ENCODE assay signal across 1 cellular context in the genomic region with DNA sequence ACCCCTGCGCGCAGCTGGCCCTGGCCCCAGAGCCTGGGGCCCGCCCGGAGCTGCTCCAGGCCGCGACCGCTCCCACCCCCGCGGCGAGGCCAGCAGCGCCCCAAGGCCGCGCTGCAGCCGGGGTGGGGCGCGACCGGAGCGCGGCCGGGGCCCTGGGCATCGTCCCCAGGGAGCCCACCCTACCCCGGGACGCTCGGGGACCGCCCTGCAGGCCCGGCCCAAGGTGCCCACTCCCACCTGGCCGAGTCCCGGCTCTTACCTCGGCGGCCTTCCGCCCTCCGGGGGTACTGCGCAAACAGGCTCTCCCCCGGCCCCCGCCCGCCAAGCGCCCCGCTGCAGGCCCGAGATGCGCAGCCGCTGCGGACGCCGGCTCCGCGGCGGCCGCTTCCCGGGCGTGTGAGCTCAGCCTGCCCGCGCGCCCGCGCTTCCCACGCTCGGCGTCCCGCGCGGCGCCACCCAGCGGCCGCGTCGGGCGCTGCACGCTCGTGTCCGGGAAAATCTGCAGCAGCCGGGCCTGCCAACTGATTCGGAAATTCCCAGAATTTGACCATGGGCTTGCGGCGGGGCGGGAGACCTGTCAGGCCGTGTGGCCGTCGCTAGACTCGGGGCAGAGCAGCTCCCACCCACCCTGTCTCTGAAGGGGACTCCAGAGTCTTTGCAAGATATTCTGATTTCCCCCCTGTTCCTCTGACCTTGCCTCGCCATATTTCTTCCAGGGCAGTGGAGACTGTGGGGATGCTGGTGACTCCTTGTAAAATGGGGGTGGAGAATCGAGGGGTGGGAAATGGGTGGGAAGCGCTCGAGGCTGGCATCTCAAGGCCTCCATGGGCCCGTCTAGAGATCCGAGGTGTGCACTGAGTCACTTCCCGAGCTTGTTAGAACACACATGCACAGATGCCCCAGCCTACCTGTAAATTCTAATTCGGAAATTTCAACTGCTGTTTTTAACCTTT.
TF ChIP-seq lines count a peak whose summit lies in the region.

No MANE protein-coding gene starts in this region.

TF ChIP-seq in GM12878, 131 proteins besides CTCF, POLR2A, EP300 and RAD21 (continued from another document and continues in another):
- TF ChIP-seq, protein P1, sequence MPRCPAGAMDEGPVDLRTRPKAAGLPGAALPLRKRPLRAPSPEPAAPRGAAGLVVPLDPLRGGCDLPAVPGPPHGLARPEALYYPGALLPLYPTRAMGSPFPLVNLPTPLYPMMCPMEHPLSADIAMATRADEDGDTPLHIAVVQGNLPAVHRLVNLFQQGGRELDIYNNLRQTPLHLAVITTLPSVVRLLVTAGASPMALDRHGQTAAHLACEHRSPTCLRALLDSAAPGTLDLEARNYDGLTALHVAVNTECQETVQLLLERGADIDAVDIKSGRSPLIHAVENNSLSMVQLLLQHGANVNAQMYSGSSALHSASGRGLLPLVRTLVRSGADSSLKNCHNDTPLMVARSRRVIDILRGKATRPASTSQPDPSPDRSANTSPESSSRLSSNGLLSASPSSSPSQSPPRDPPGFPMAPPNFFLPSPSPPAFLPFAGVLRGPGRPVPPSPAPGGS (IDR thresholded peaks at IDR 0.05; ENCODE audit: borderline replicate concordance, insufficient read depth, low read depth, low read length, poor library complexity, severe bottlenecking): peak; percentile 67
- TF ChIP-seq YY1 (IDR thresholded peaks at IDR 0.05; ENCODE audit: low read depth, low read length) (peak; percentile 73; the same call in 1 of the 2 replicates), POLR2AphosphoS5 (IDR thresholded peaks at IDR 0.05; ENCODE audit: low read length) (no peak), RB1 (IDR thresholded peaks at IDR 0.05; ENCODE audit: borderline replicate concordance) (peak; percentile 94; the same call in 1 of the 2 replicates), ZSCAN29 (IDR thresholded peaks at IDR 0.05) (peak; percentile 39; the same call in 1 of the 2 replicates), ZNF622 (IDR thresholded peaks at IDR 0.05) (no peak), BHLHE40 (IDR thresholded peaks at IDR 0.05; ENCODE audit: borderline replicate concordance in 1 of 2, low read depth in 2 of 2, low read length in 1 of 2) (peak; percentile 52 to 82; a peak in 2 of 4 replicates), SPI1 (IDR thresholded peaks at IDR 0.05; ENCODE audit: borderline replicate concordance, insufficient read depth, low read depth, low read length) (no peak), TAF1 (IDR thresholded peaks at IDR 0.05; ENCODE audit: borderline replicate concordance, low read depth, low read length) (peak; percentile 56; the same call in 1 of the 2 replicates), ZNF592 (IDR thresholded peaks at IDR 0.05) (no peak), CREM (IDR thresholded peaks at IDR 0.05; ENCODE audit: low read depth) (peak; percentile 27; the same call in 1 of the 2 replicates), ZNF384 (IDR thresholded peaks at IDR 0.05; ENCODE audit: borderline replicate concordance, low read depth, low read length) (no peak), CREB1 (IDR thresholded peaks at IDR 0.05; ENCODE audit: low read depth) (0 out of 2 replicates have a peak, but pooled peaks have one; percentile 6), PBX3 (IDR thresholded peaks at IDR 0.05; ENCODE audit: insufficient replicate concordance, low read depth, low read length) (no peak), EED (IDR thresholded peaks at IDR 0.05; ENCODE audit: low read depth) (0 out of 2 replicates have a peak, but pooled peaks have one; percentile 49), SMAD1 (IDR thresholded peaks at IDR 0.05; ENCODE audit: low read depth, partially characterized antibody) (no peak), ELK1 (IDR thresholded peaks at IDR 0.05; ENCODE audit: low read depth, low read length) (peak; percentile 58; the same call in 1 of the 2 replicates), RELA (IDR thresholded peaks at IDR 0.05; ENCODE audit: borderline replicate concordance, partially characterized antibody) (peak; percentile 47), NR2F1 (conservative IDR thresholded peaks at IDR 0.05) (peak; percentile 48; the same call in 1 of the 2 replicates), ZZZ3 (IDR thresholded peaks at IDR 0.05; ENCODE audit: control insufficient read depth, insufficient read length, low read depth) (no peak), FOXK2 (IDR thresholded peaks at IDR 0.05) (no peak), BMI1 (IDR thresholded peaks at IDR 0.05; ENCODE audit: borderline replicate concordance) (no peak), POU2F2 (IDR thresholded peaks at IDR 0.05; ENCODE audit: borderline replicate concordance, low read depth, low read length) (0 out of 3 replicates have a peak, but pooled peaks have one; percentile 47), ZNF687 (IDR thresholded peaks at IDR 0.05) (peak; percentile 73), SUPT20H (IDR thresholded peaks at IDR 0.05; ENCODE audit: borderline replicate concordance, control insufficient read depth, low read depth, low read length) (no peak)
- TF ChIP-seq, protein P2, sequence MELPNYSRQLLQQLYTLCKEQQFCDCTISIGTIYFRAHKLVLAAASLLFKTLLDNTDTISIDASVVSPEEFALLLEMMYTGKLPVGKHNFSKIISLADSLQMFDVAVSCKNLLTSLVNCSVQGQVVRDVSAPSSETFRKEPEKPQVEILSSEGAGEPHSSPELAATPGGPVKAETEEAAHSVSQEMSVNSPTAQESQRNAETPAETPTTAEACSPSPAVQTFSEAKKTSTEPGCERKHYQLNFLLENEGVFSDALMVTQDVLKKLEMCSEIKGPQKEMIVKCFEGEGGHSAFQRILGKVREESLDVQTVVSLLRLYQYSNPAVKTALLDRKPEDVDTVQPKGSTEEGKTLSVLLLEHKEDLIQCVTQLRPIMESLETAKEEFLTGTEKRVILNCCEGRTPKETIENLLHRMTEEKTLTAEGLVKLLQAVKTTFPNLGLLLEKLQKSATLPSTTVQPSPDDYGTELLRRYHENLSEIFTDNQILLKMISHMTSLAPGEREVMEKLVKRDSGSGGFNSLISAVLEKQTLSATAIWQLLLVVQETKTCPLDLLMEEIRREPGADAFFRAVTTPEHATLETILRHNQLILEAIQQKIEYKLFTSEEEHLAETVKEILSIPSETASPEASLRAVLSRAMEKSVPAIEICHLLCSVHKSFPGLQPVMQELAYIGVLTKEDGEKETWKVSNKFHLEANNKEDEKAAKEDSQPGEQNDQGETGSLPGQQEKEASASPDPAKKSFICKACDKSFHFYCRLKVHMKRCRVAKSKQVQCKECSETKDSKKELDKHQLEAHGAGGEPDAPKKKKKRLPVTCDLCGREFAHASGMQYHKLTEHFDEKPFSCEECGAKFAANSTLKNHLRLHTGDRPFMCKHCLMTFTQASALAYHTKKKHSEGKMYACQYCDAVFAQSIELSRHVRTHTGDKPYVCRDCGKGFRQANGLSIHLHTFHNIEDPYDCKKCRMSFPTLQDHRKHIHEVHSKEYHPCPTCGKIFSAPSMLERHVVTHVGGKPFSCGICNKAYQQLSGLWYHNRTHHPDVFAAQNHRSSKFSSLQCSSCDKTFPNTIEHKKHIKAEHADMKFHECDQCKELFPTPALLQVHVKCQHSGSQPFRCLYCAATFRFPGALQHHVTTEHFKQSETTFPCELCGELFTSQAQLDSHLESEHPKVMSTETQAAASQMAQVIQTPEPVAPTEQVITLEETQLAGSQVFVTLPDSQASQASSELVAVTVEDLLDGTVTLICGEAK (IDR thresholded peaks at IDR 0.05; ENCODE audit: borderline replicate concordance): no peak
- TF ChIP-seq, protein P3, sequence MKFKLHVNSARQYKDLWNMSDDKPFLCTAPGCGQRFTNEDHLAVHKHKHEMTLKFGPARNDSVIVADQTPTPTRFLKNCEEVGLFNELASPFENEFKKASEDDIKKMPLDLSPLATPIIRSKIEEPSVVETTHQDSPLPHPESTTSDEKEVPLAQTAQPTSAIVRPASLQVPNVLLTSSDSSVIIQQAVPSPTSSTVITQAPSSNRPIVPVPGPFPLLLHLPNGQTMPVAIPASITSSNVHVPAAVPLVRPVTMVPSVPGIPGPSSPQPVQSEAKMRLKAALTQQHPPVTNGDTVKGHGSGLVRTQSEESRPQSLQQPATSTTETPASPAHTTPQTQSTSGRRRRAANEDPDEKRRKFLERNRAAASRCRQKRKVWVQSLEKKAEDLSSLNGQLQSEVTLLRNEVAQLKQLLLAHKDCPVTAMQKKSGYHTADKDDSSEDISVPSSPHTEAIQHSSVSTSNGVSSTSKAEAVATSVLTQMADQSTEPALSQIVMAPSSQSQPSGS (IDR thresholded peaks at IDR 0.05; ENCODE audit: low read length): no peak
- TF ChIP-seq, protein P4, sequence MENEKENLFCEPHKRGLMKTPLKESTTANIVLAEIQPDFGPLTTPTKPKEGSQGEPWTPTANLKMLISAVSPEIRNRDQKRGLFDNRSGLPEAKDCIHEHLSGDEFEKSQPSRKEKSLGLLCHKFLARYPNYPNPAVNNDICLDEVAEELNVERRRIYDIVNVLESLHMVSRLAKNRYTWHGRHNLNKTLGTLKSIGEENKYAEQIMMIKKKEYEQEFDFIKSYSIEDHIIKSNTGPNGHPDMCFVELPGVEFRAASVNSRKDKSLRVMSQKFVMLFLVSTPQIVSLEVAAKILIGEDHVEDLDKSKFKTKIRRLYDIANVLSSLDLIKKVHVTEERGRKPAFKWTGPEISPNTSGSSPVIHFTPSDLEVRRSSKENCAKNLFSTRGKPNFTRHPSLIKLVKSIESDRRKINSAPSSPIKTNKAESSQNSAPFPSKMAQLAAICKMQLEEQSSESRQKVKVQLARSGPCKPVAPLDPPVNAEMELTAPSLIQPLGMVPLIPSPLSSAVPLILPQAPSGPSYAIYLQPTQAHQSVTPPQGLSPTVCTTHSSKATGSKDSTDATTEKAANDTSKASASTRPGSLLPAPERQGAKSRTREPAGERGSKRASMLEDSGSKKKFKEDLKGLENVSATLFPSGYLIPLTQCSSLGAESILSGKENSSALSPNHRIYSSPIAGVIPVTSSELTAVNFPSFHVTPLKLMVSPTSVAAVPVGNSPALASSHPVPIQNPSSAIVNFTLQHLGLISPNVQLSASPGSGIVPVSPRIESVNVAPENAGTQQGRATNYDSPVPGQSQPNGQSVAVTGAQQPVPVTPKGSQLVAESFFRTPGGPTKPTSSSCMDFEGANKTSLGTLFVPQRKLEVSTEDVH (IDR thresholded peaks at IDR 0.05; ENCODE audit: low read depth, partially characterized antibody): no peak
